ENCODE assay signal across 12 cellular contexts in genomic region chr11:134425413-134425812, GRCh38.
"Had no signal": no experiment of that assay in that cellular context is flagged by ENCODE, and none has a peak within 500 bp of the region (broad histone marks: within the 10 kb centered on the region; RNA-seq: fewer than 3 reads in every experiment).

No MANE protein-coding gene starts in this region.

- H3K27ac ChIP-seq: epithelial cell of prostate, esophagus muscularis mucosa, gastrocnemius medialis, spleen had no signal

- DNase-seq: effector memory CD4-positive, alpha-beta T cell; gastrocnemius medialis; naive thymus-derived CD4-positive, alpha-beta T cell; nephron progenitor cell; stimulated activated CD4-positive, alpha-beta T cell treated with anti-CD3 and anti-CD28 coated beads, Interleukin-15, amount 100 ng/mL, for 24 hours; stimulated activated CD4-positive, alpha-beta T cell treated with anti-CD3 and anti-CD28 coated beads, Interleukin-1b, Interleukin-23, amount 100 ng/mL, for 48 hours; stimulated activated CD4-positive, alpha-beta T cell treated with anti-CD3 and anti-CD28 coated beads, Interleukin-4, amount 100 ng/mL, for 24 hours; trophoblast cell had no signal

- ATAC-seq: gastrocnemius medialis; naive thymus-derived CD4-positive, alpha-beta T cell; sciatic nerve had no signal
